ENCODE assay signal across 8 cellular contexts in the genomic region with DNA sequence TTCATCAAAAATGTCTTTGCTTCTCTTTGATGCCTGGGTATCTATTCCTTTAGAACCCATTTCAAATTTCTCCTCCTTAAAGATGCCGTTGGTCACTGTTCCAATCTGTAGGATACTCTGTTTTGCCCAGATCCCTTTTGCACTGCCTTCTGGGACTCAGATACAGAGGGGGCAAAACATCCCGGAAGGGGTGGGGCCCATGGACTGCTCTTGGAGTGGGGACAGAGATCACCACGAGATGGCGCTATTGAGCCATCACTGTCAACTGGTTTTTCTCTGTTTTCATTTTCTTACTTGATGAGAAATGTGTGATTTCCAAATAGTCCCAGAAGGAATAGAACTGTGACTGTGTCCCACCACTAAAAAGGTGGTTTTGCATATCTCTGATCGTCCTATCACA.
A peak's percentile ranks its signal among the peaks of the same experiment; 100 is the strongest.
DNase-seq lines count a peak whose midpoint lies in the region; ATAC-seq, FAIRE-seq and TF ChIP-seq lines count a peak whose summit lies in the region.
"Not testable (repeated sequence)": the region's sequence is repeated elsewhere in the genome, so short reads cannot be mapped to it uniquely, and the experiment has no call there.

No MANE protein-coding gene starts in this region.

- not testable (repeated sequence) for H3K9ac ChIP-seq in Loucy (ENCODE audit: low read depth, low read length, poor library complexity, severe bottlenecking); GM12878 (ENCODE audit: control insufficient read depth, insufficient read depth, low read length)

- BruUV-seq in GM12878 (replicated peaks; lab: Mats Ljungman, UMichigan): not testable (repeated sequence)

- H3K4me3 ChIP-seq in A549; Loucy (ENCODE audit: low read length, poor library complexity, severe bottlenecking); GM12878; mucosa of descending colon: not testable (repeated sequence)

- not testable (repeated sequence) for DNase-seq in A549 (ENCODE audit: low read depth in 1 of 2, low spot score in 1 of 2); GM18507 (ENCODE audit: extremely low spot score, insufficient read length, low read depth); GM12878 (ENCODE audit: low read depth, low spot score); mucosa of descending colon; stimulated activated naive CD8-positive, alpha-beta T cell treated with anti-CD3 and anti-CD28 coated beads, Interleukin-15, amount 100 ng/mL, for 72 hours

- not testable (repeated sequence) for H3K9me2 ChIP-seq in Loucy (replicated peaks; ENCODE audit: low read depth, low read length)

- H3K27ac ChIP-seq in A549; GM12878 (ENCODE audit: control insufficient read depth, insufficient read depth): not testable (repeated sequence)

- not testable (repeated sequence) for H3K27me3 ChIP-seq in Loucy (ENCODE audit: insufficient read depth, low read length, poor library complexity, severe bottlenecking); GM12878 (replicated peaks in 1 of 2; ENCODE audit: control insufficient read depth in 2 of 2, insufficient read depth in 2 of 2, low read length in 1 of 2)

- not testable (repeated sequence) for H3K4me2 ChIP-seq in A549; Loucy (ENCODE audit: low read depth, low read length, poor library complexity, severe bottlenecking); GM12878 (ENCODE audit: control insufficient read depth, insufficient read depth)

- not testable (repeated sequence) for H4K20me1 ChIP-seq in Loucy (ENCODE audit: insufficient read depth, low read length, poor library complexity, severe bottlenecking); GM12878 (ENCODE audit: control insufficient read depth, insufficient read depth)

- not testable (repeated sequence) for H3F3A ChIP-seq in Loucy (ENCODE audit: low read depth)

- not testable (repeated sequence) for TF ChIP-seq EP300 in A549 (IDR thresholded peaks at IDR 0.05); GM12878 (IDR thresholded peaks at IDR 0.05; ENCODE audit: borderline replicate concordance in 1 of 2, control insufficient read depth in 1 of 2, low read depth in 2 of 2, low read length in 2 of 2)

- CTCF ChIA-PET in A549 (lab: Yijun Ruan, JAX); GM12878 (lab: Yijun Ruan, JAX): not testable (repeated sequence)

- not testable (repeated sequence) for FAIRE-seq in A549 (lab: Jason Lieb, UNC); GM12878 (lab: Jason Lieb, UNC)
- peak; percentile 70 for FAIRE-seq in GM18507 (lab: Jason Lieb, UNC)

- not testable (repeated sequence) for H3K36me3 ChIP-seq in Loucy (ENCODE audit: insufficient read depth, low read length); GM12878 (ENCODE audit: control insufficient read depth in 2 of 2, insufficient read depth in 2 of 2, low read length in 1 of 2); mucosa of descending colon (ENCODE audit: low read depth)

- not testable (repeated sequence) for H3K27ac Mint-ChIP-seq in stimulated activated naive CD8-positive, alpha-beta T cell treated with anti-CD3 and anti-CD28 coated beads, Interleukin-15, amount 100 ng/mL, for 72 hours

- ATAC-seq in A549: peak; percentile 64 to 65; a peak in 4 of 6 replicates
- ATAC-seq in SK-N-SH treated with all-trans-retinoic acid at 6 μM for 48 hours: peak; percentile 86
- peak; percentile 81 for ATAC-seq in GM12878
- ATAC-seq in esophagus mucosa: peak; percentile 56
- peak; percentile 73 for ATAC-seq in mucosa of descending colon
- peak; percentile 53 for ATAC-seq in stimulated activated naive CD8-positive, alpha-beta T cell treated with anti-CD3 and anti-CD28 coated beads, Interleukin-15, amount 100 ng/mL, for 72 hours

- H3K4me3 Mint-ChIP-seq in stimulated activated naive CD8-positive, alpha-beta T cell treated with anti-CD3 and anti-CD28 coated beads, Interleukin-15, amount 100 ng/mL, for 72 hours: not testable (repeated sequence)

- TF ChIP-seq CTCF in A549 (IDR thresholded peaks at IDR 0.05); GM12878 (IDR thresholded peaks at IDR 0.05 in 2 of 3, conservative IDR thresholded peaks at IDR 0.05 in 1 of 3; ENCODE audit: control insufficient read depth in 2 of 3, extremely low read depth in 1 of 3, insufficient read depth in 1 of 3, low read depth in 3 of 3, low read length in 3 of 3); mucosa of descending colon (IDR thresholded peaks at IDR 0.05): not testable (repeated sequence)
- 0 out of 2 replicates have a peak, but pooled peaks have one; percentile 8 for TF ChIP-seq CTCF in Loucy (conservative IDR thresholded peaks at IDR 0.05; ENCODE audit: low read length)

- intact Hi-C loops in GM12878 (cut with micrococcal nuclease; ENCODE audit: unreplicated experiment); mucosa of descending colon (cut with DNase I, micrococcal nuclease): not testable (repeated sequence)

- H3K27me3 Mint-ChIP-seq in stimulated activated naive CD8-positive, alpha-beta T cell treated with anti-CD3 and anti-CD28 coated beads, Interleukin-15, amount 100 ng/mL, for 72 hours: not testable (repeated sequence)

- not testable (repeated sequence) for TF ChIP-seq RAD21 in A549 (conservative IDR thresholded peaks at IDR 0.05 in 1 of 2, IDR thresholded peaks at IDR 0.05 in 1 of 2); GM12878 (IDR thresholded peaks at IDR 0.05; ENCODE audit: insufficient read depth, low read depth, low read length)

- WGBS in A549 (ENCODE audit: missing lambda C conversion rate): 2% methylated on average over 3 of the region's 5 CpGs
- WGBS in GM12878 (ENCODE audit: insufficient coverage, insufficient replicate concordance, low lambda C conversion rate, missing lambda C conversion rate): 0% methylated on average over 1 of the region's 5 CpGs

- not testable (repeated sequence) for TF ChIP-seq POLR2A in A549 (IDR thresholded peaks at IDR 0.05; ENCODE audit: low read length); GM12878 (IDR thresholded peaks at IDR 0.05; ENCODE audit: low read depth, low read length)

- POLR2A ChIA-PET in A549 (lab: Yijun Ruan, JAX); GM12878 (lab: Charles Lee): not testable (repeated sequence)

- not testable (repeated sequence) for H3K9me3 ChIP-seq in A549; Loucy (ENCODE audit: insufficient read depth, low read depth, low read length); GM12878 (replicated peaks; ENCODE audit: control insufficient read depth, insufficient read depth, low read length); mucosa of descending colon

- not testable (repeated sequence) for H3K4me1 Mint-ChIP-seq in stimulated activated naive CD8-positive, alpha-beta T cell treated with anti-CD3 and anti-CD28 coated beads, Interleukin-15, amount 100 ng/mL, for 72 hours

- not testable (repeated sequence) for H3K9me3 Mint-ChIP-seq in stimulated activated naive CD8-positive, alpha-beta T cell treated with anti-CD3 and anti-CD28 coated beads, Interleukin-15, amount 100 ng/mL, for 72 hours

- not testable (repeated sequence) for H3K79me2 ChIP-seq in Loucy (ENCODE audit: insufficient read depth, low read length); GM12878 (ENCODE audit: control insufficient read depth, insufficient read depth, low read length)

- H3K4me1 ChIP-seq in A549; Loucy (ENCODE audit: insufficient read depth, low read length, poor library complexity, severe bottlenecking); GM12878 (ENCODE audit: control insufficient read depth, insufficient read depth, low read length); mucosa of descending colon (ENCODE audit: low read depth): not testable (repeated sequence)

- H2AFZ ChIP-seq in Loucy (ENCODE audit: low read length); GM12878 (ENCODE audit: control insufficient read depth, low read depth, low read length): not testable (repeated sequence)

- RAD21 ChIA-PET in GM12878 (lab: Charles Lee; ENCODE audit: unreplicated experiment): not testable (repeated sequence)

- SMC1A ChIA-PET in GM12878 (lab: Charles Lee; ENCODE audit: uncharacterized antibody, unreplicated experiment): not testable (repeated sequence)

- in situ Hi-C loops in GM12878 (cut with MboI): not testable (repeated sequence)
